Comparison of ENCODE assay signal across 18 cellular contexts in the genomic region with DNA sequence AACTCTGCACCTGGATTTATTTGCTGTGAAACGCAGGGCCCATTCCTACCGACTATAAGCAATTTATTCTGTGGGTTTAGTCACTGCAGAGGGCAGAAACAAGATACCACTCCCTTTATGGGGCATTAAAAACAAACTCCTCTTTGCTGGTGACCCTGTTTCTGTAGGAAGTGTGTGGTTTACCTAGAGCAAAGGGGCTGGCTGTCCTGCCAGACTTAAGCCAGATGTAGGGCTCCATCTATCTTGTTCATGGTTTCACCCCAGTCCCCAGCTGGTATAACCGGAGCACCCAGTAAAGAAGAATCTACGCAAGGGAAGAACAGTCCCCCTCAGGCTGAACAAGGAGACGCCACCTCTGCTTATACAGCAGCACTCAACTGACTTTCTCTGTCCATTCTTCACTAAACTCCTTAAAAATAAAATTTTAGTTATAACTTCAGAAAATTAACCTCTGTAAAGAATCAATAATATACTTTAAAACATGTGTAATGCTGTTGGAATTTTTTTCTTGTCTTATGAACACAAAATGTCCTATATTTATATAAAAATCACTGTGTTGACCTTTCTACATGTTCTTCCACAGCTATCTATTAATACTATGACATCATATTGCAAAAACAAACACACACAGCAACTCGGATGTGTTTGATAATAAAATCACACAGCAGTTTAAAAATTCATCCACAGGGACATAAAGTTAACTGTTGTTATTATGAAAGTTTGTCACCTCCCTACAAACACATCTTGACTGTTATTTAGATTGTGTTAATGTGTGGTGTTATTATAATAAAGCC.
"Had no signal": no experiment of that assay in that cellular context is flagged by ENCODE, and none has a peak within 500 bp of the region (broad histone marks: within the 10 kb centered on the region; RNA-seq: fewer than 3 reads in every experiment).

No MANE protein-coding gene starts in this region.

- FAIRE-seq: islet of Langerhans had no signal

- H3K27ac ChIP-seq: epithelial cell of prostate, esophagus muscularis mucosa, gastrocnemius medialis, heart right ventricle, tibial artery, upper lobe of right lung, vagina had no signal

- H3K27me3 ChIP-seq: upper lobe of right lung, vagina had no signal

- H3K9me3 ChIP-seq: esophagus muscularis mucosa, gastrocnemius medialis, heart right ventricle, tibial artery, upper lobe of right lung, vagina had no signal

- DNase-seq: effector memory CD4-positive, alpha-beta T cell; gastrocnemius medialis; heart right ventricle; hypothalamus; kidney glomerular epithelial cell; mammary epithelial cell; naive thymus-derived CD4-positive, alpha-beta T cell; nephron progenitor cell; right cardiac atrium; stimulated activated CD4-positive, alpha-beta T cell treated with anti-CD3 and anti-CD28 coated beads, Interleukin-2, amount 100 ng/mL, for 48 hours; stimulated activated naive CD4-positive, alpha-beta T cell treated with Interleukin-2 at 50 U/mL for 16 hours; tibial artery; upper lobe of right lung had no signal

- ATAC-seq: gastrocnemius medialis; heart right ventricle; naive thymus-derived CD4-positive, alpha-beta T cell; right cardiac atrium; upper lobe of right lung had no signal

- H3K36me3 ChIP-seq: esophagus muscularis mucosa, gastrocnemius medialis, heart right ventricle, tibial artery, upper lobe of right lung, vagina had no signal

- H3K4me1 ChIP-seq: gastrocnemius medialis, upper lobe of right lung had no signal

- H3K4me2 ChIP-seq: smooth muscle cell had no signal

- H3K4me3 ChIP-seq: esophagus muscularis mucosa, gastrocnemius medialis, heart right ventricle, smooth muscle cell, tibial artery, upper lobe of right lung, vagina had no signal
